ENCODE assay signal across 2 cellular contexts in genomic region chr1:243407284-243408018, GRCh38.
TF ChIP-seq lines count a peak whose summit lies in the region.

No MANE protein-coding gene starts in this region.

TF ChIP-seq in IMR-90, 13 proteins besides CTCF, POLR2A, EP300 and RAD21 (continued from another document):
- TF ChIP-seq USF2 (IDR thresholded peaks at IDR 0.05; ENCODE audit: low read depth, low read length) (no peak), RCOR1 (IDR thresholded peaks at IDR 0.05; ENCODE audit: insufficient replicate concordance, low read length) (no peak), RFX5 (IDR thresholded peaks at IDR 0.05; ENCODE audit: low read depth, low read length) (no peak)

TF ChIP-seq in K562, 482 proteins besides CTCF, POLR2A, EP300 and RAD21 (continued from another document and continues in another):
- TF ChIP-seq ARID1B (IDR thresholded peaks at IDR 0.05) (peak; percentile 43; the same call in 1 of the 2 replicates), ZNF121 (CRISPR knock-in tag; conservative IDR thresholded peaks at IDR 0.05) (no peak), NCOA1 (IDR thresholded peaks at IDR 0.05; ENCODE audit: low read depth) (no peak), JUND (IDR thresholded peaks at IDR 0.05; ENCODE audit: borderline replicate concordance, low read depth, low read length) (peak; percentile 93), JUND (tag; IDR thresholded peaks at IDR 0.05; ENCODE audit: borderline replicate concordance, low read depth, low read length) (peak; percentile 96), CBX2 (IDR thresholded peaks at IDR 0.05; ENCODE audit: insufficient read depth, low read length, poor library complexity, severe bottlenecking) (no peak), FOSL1 (tag; conservative IDR thresholded peaks at IDR 0.05) (peak; percentile 94), BRD4 (IDR thresholded peaks at IDR 0.05) (no peak), MCM5 (IDR thresholded peaks at IDR 0.05; ENCODE audit: low read depth) (no peak), ZNF175 (CRISPR knock-in tag; IDR thresholded peaks at IDR 0.05; ENCODE audit: low read depth) (peak; percentile 53), ZNF77 (CRISPR knock-in tag; IDR thresholded peaks at IDR 0.05) (no peak), SRF (CRISPR knock-in tag; IDR thresholded peaks at IDR 0.05) (no peak), ZFP1 (CRISPR knock-in tag; IDR thresholded peaks at IDR 0.05) (no peak), SMARCE1 (IDR thresholded peaks at IDR 0.05) (peak; percentile 74; the same call in 1 of the 2 replicates), JUN (IDR thresholded peaks at IDR 0.05; ENCODE audit: borderline replicate concordance, low read depth, low read length) (peak; percentile 72), JUN (CRISPR knock-in tag; IDR thresholded peaks at IDR 0.05; ENCODE audit: borderline replicate concordance) (no peak), SMARCC2 (IDR thresholded peaks at IDR 0.05; ENCODE audit: low read depth) (peak; percentile 45; the same call in 1 of the 2 replicates), EHMT2 (IDR thresholded peaks at IDR 0.05) (peak; percentile 75), ZNF507 (tag; conservative IDR thresholded peaks at IDR 0.05) (peak; percentile 92), SMARCA4 (IDR thresholded peaks at IDR 0.05) (peak; percentile 60; the same call in 1 of the 2 replicates), PTRF (tag; IDR thresholded peaks at IDR 0.05) (no peak), MEIS2 (IDR thresholded peaks at IDR 0.05; ENCODE audit: partially characterized antibody) (peak; percentile 80), ZNF766 (CRISPR knock-in tag; conservative IDR thresholded peaks at IDR 0.05) (0 out of 2 replicates have a peak, but pooled peaks have one; percentile 25), THAP12 (CRISPR knock-in tag; IDR thresholded peaks at IDR 0.05) (no peak), PRDM10 (IDR thresholded peaks at IDR 0.05; ENCODE audit: partially characterized antibody) (no peak), ZNF354B (CRISPR knock-in tag; IDR thresholded peaks at IDR 0.05) (peak; percentile 87), JUNB (CRISPR knock-in tag; conservative IDR thresholded peaks at IDR 0.05) (peak; percentile 38; the same call in 1 of the 2 replicates)
- TF ChIP-seq, protein P1, sequence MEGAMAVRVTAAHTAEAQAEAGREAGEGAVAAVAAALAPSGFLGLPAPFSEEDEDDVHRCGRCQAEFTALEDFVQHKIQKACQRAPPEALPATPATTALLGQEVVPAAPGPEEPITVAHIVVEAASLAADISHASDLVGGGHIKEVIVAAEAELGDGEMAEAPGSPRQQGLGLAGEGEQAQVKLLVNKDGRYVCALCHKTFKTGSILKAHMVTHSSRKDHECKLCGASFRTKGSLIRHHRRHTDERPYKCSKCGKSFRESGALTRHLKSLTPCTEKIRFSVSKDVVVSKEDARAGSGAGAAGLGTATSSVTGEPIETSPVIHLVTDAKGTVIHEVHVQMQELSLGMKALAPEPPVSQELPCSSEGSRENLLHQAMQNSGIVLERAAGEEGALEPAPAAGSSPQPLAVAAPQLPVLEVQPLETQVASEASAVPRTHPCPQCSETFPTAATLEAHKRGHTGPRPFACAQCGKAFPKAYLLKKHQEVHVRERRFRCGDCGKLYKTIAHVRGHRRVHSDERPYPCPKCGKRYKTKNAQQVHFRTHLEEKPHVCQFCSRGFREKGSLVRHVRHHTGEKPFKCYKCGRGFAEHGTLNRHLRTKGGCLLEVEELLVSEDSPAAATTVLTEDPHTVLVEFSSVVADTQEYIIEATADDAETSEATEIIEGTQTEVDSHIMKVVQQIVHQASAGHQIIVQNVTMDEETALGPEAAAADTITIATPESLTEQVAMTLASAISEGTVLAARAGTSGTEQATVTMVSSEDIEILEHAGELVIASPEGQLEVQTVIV (CRISPR knock-in tag; IDR thresholded peaks at IDR 0.05; ENCODE audit: borderline replicate concordance): no peak
- TF ChIP-seq, protein P2, sequence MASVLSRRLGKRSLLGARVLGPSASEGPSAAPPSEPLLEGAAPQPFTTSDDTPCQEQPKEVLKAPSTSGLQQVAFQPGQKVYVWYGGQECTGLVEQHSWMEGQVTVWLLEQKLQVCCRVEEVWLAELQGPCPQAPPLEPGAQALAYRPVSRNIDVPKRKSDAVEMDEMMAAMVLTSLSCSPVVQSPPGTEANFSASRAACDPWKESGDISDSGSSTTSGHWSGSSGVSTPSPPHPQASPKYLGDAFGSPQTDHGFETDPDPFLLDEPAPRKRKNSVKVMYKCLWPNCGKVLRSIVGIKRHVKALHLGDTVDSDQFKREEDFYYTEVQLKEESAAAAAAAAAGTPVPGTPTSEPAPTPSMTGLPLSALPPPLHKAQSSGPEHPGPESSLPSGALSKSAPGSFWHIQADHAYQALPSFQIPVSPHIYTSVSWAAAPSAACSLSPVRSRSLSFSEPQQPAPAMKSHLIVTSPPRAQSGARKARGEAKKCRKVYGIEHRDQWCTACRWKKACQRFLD (CRISPR knock-in tag; IDR thresholded peaks at IDR 0.05): no peak
- TF ChIP-seq, protein P3, sequence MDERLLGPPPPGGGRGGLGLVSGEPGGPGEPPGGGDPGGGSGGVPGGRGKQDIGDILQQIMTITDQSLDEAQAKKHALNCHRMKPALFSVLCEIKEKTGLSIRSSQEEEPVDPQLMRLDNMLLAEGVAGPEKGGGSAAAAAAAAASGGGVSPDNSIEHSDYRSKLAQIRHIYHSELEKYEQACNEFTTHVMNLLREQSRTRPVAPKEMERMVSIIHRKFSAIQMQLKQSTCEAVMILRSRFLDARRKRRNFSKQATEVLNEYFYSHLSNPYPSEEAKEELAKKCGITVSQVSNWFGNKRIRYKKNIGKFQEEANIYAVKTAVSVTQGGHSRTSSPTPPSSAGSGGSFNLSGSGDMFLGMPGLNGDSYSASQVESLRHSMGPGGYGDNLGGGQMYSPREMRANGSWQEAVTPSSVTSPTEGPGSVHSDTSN (CRISPR knock-in tag; IDR thresholded peaks at IDR 0.05; ENCODE audit: low read depth): no peak
- TF ChIP-seq, protein P3 (tag; conservative IDR thresholded peaks at IDR 0.05; ENCODE audit: low read depth): peak; percentile 57
- TF ChIP-seq, protein P4, sequence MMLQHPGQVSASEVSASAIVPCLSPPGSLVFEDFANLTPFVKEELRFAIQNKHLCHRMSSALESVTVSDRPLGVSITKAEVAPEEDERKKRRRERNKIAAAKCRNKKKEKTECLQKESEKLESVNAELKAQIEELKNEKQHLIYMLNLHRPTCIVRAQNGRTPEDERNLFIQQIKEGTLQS (IDR thresholded peaks at IDR 0.05): peak; percentile 85
- TF ChIP-seq, protein P4 (CRISPR knock-in tag; conservative IDR thresholded peaks at IDR 0.05): no peak
- TF ChIP-seq, protein P5, sequence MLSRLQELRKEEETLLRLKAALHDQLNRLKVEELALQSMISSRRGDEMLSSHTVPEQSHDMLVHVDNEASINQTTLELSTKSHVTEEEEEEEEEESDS (CRISPR knock-in tag; IDR thresholded peaks at IDR 0.05): no peak
